ENCODE assay signal across 1 cellular context in genomic region chr19:728011-728410, GRCh38.
A peak's percentile ranks its signal among the peaks of the same experiment; 100 is the strongest.
TF ChIP-seq lines count a peak whose summit lies in the region.

No MANE protein-coding gene starts in this region.

TF ChIP-seq in endothelial cell of umbilical vein, 7 proteins besides CTCF, POLR2A, EP300 and RAD21:
- no peak for TF ChIP-seq EZH2 (IDR thresholded peaks at IDR 0.05; ENCODE audit: borderline replicate concordance, low read depth, low read length, severe bottlenecking)
- TF ChIP-seq POLR2AphosphoS5 (IDR thresholded peaks at IDR 0.05; ENCODE audit: insufficient read depth, low read depth, low read length), result peak; percentile 75
- peak; percentile 16 for TF ChIP-seq FOS (IDR thresholded peaks at IDR 0.05; ENCODE audit: borderline replicate concordance, insufficient read depth, low read length)
